ENCODE assay signal across 8 cellular contexts in the genomic region with DNA sequence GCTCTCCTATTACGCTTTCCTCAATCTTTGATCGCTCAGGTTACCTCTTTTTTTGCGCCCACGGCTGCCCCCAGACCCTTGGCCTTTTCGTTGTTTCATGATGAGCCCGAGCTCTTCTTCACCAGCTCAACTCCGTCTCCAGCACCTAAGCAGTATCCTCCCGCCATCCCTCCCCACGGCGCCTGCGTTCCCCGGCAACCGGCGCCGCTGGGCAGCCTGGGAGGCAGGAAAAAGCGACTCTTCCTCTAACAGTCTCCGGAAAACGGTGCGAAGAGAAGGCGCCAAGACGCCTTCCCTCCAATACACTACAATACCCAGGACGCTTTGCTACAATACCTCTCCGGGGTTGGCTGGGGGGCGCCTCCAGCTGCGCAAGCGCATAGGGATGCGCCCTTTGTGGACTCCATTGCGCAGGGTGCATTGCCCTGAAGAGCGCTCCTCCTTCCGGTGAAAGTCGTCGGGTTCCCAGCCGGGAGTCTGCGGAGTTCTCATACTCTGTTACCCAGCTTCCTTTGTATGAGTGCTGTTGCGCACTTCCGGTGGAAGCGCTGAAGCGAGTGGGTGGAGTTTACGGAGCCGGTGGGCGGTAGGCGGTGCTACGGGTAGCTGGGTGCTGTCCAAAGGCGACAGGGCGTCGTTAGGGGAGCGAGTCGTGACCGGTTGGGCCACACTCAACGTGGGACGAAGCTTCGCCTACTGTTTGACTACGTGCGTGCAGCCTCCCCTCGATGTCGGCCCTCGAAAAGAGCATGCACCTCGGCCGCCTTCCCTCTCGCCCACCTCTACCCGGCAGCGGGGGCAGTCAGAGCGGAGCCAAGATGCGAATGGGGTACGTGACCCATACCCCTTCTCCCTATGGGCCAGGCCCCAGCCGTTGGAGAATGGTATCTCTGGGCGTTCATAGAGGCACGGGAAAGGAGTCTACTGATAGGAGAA. TPM values are rescaled to one million over a fixed set of nuclear protein-coding genes. Genes with fewer than 3 reads are reported as not detected.
A peak's percentile ranks its signal among the peaks of the same experiment; 100 is the strongest.
DNase-seq lines count a peak whose midpoint lies in the region; ATAC-seq, FAIRE-seq and TF ChIP-seq lines count a peak whose summit lies in the region.

A gene with protein sequence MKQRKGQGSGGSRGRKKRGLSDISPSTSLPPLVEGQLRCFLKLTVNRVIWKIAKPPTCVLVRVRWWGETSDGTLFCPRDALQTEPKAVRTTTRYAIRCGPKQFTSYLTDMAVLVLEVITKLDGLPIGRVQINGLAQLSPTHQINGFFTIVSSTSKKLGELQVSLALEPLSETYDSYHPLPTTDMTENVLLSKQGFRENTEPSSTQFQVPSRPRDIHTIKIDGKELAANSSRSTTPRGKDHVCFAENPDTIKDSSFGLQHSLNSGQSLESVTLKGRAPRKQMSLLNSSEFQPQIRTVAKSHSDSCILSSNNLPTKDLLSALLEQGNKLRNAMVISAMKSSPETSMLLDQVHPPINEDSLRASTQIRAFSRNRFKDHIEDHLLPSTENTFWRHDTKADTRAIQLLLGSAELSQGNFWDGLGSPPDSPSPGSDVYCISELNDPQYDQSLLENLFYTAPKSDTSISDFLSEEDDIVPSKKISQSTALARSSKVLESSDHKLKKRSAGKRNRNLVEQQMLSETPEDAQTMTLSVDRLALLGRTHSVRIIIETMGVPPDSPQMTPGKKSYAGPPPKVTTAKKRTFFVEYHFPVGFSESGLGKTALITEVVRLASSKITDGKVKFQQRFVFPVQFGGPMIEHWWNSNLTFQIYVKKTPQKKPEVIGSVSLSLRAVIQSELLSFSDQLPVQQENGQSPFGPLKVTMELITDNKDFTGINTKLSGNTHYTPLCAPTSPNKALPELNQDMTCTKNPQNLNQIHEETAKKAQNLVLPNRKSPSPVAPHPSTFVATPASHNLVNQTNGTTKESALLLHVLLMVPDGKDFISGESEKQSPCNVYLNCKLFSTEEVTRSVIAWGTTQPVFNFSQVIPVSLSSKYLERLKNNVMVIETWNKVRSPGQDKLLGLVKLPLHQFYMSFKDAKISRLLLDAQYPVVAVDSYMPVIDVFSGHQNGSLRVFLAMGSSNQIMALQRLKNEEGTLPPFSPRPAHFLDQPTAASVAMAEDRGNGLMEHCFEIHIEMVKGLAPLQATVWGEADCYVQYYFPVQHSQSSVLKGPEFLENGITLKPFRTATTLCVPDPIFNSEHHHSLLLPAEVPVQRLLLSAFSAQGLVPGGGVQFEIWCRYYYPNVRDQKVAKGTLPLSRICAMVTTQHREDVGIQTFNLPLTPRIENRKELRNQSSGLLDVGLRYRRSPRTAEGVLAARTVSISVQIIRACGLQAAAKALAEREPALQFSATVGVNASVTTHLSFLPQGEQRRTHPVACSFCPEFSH (N-terminal part only) (minus strand): TSS at position 309 of the 936 bp plus-strand sequence. CDS start 210 bp downstream, at position 99.
A gene with protein sequence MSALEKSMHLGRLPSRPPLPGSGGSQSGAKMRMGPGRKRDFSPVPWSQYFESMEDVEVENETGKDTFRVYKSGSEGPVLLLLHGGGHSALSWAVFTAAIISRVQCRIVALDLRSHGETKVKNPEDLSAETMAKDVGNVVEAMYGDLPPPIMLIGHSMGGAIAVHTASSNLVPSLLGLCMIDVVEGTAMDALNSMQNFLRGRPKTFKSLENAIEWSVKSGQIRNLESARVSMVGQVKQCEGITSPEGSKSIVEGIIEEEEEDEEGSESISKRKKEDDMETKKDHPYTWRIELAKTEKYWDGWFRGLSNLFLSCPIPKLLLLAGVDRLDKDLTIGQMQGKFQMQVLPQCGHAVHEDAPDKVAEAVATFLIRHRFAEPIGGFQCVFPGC (plus strand): TSS at position 596 of the 936 bp plus-strand sequence. CDS start 133 bp downstream, at position 729.

- DNase-seq in GM12892 (ENCODE audit: insufficient read length) (peak; percentile 83), NCI-H1436 (lab: John Stamatoyannopoulos, UW) (peak; percentile 98), SW480 (ENCODE audit: low spot score) (peak; percentile 100), cardiac septum (ENCODE audit: low spot score) (peak; percentile 99), trophoblast cell (peak; percentile 100), transverse colon (peak; percentile 98)

- FAIRE-seq in GM12892 (lab: Jason Lieb, UNC), result peak; percentile 100

- H3K9me3 ChIP-seq in trophoblast cell (ENCODE audit: insufficient read depth, low read depth, low read length), result no peaks in the 10 kb centered on the region
- H3K9me3 ChIP-seq in transverse colon, result no peaks in the 10 kb centered on the region

- TF ChIP-seq POLR2A in GM12892 (IDR thresholded peaks at IDR 0.05; ENCODE audit: low read depth, low read length), result peak; percentile 93
- peak; percentile 79 for TF ChIP-seq POLR2A in transverse colon (IDR thresholded peaks at IDR 0.05)

- ATAC-seq in HG02840 (IDR thresholded peaks at IDR 0.05; ENCODE audit: low FRiP score, unreplicated experiment), result peak; percentile 98

- intact Hi-C loops in cardiac septum (cut with DNase I) (no loop called here), transverse colon (cut with DNase I; ENCODE audit: low total_unique reads) (no loop called here)

- peaks cover 3% of the 10 kb centered on the region for H3K79me1 ChIP-seq in trophoblast cell (ENCODE audit: low read length)

- peaks cover 0 to 5% of the 10 kb centered on the region in 2 experiments for H3K36me3 ChIP-seq in trophoblast cell (ENCODE audit: control insufficient read depth in 1 of 2, insufficient read depth in 2 of 2, low read length in 2 of 2)
- H3K36me3 ChIP-seq in transverse colon, result peaks cover 0 to 18% (median 0%) of the 10 kb centered on the region in 4 donors

- peak within 1 kb of the TSS; percentile 12 for H3K14ac ChIP-seq in trophoblast cell (ENCODE audit: low read length)

- H3K79me2 ChIP-seq in trophoblast cell (ENCODE audit: control insufficient read depth, insufficient read depth, low read length, poor library complexity), result peaks cover 6% of the 10 kb centered on the region

- in situ Hi-C loops in transverse colon (cut with MboI; ENCODE audit: low pct_ligation_motif_present in 1 of 4, low pct_unique_long_range_greater_than_20kb in 1 of 4, low sequenced_read_pairs in 3 of 4), result no loop called here

- no peak within 1 kb of the TSS for H3K23ac ChIP-seq in trophoblast cell (ENCODE audit: low read length)

- peak within 1 kb of the TSS; percentile 92 for H3K4ac ChIP-seq in trophoblast cell (ENCODE audit: low read depth, low read length)

- peak within 1 kb of the TSS; percentile 49 for H4K8ac ChIP-seq in trophoblast cell (ENCODE audit: low read depth, low read length)

- no peak within 1 kb of the TSS for H2BK120ac ChIP-seq in trophoblast cell (ENCODE audit: insufficient read depth, low read length, poor library complexity)

- peaks cover 4 to 10% of the 10 kb centered on the region in 2 experiments for H3K4me1 ChIP-seq in trophoblast cell (ENCODE audit: control insufficient read depth in 1 of 2, insufficient read depth in 2 of 2, low read length in 2 of 2)
- H3K4me1 ChIP-seq in transverse colon, result peaks cover 16 to 45% (median 28%) of the 10 kb centered on the region in 4 donors

- H2BK5ac ChIP-seq in trophoblast cell (ENCODE audit: low read depth, low read length, poor library complexity), result no peak within 1 kb of the TSS

- H3K27me3 ChIP-seq in trophoblast cell (ENCODE audit: insufficient read depth, low read length) (no peaks in the 10 kb centered on the region), transverse colon (no peaks in the 10 kb centered on the region)

- peak within 1 kb of the TSS; percentile 74 for H4K12ac ChIP-seq in trophoblast cell (ENCODE audit: low read depth, low read length)

- H3K9ac ChIP-seq in trophoblast cell (ENCODE audit: low read length), result peak within 1 kb of the TSS; percentile 87

- no peak within 1 kb of the TSS for H3K27ac ChIP-seq in adipose tissue (ENCODE audit: low read depth, low read length)
- H3K27ac ChIP-seq in trophoblast cell (ENCODE audit: low read depth, low read length), result peak within 1 kb of the TSS; percentile 57
- peak within 1 kb of the TSS; percentile 89 to 95 (median 92) for H3K27ac ChIP-seq in transverse colon

- no peak for TF ChIP-seq EP300 in transverse colon (IDR thresholded peaks at IDR 0.05; ENCODE audit: low read depth)

- H4K91ac ChIP-seq in trophoblast cell (ENCODE audit: low read depth, low read length), result peak within 1 kb of the TSS; percentile 11

- H3K18ac ChIP-seq in trophoblast cell (ENCODE audit: low read length), result peak within 1 kb of the TSS; percentile 72

- no peak within 1 kb of the TSS for H2AK5ac ChIP-seq in trophoblast cell (ENCODE audit: low read length)

- peak within 1 kb of the TSS; percentile 38 for H2AFZ ChIP-seq in trophoblast cell (ENCODE audit: insufficient read depth, low read length, poor library complexity)

- peak in 4 of 5 experiments; percentile 14 to 39 (median 24) for TF ChIP-seq CTCF in transverse colon (IDR thresholded peaks at IDR 0.05)

- H3K4me3 ChIP-seq in trophoblast cell (ENCODE audit: low read depth, low read length) (peak within 1 kb of the TSS; percentile 98), transverse colon (peak within 1 kb of the TSS; percentile 72 to 81 (median 76))

- peak within 1 kb of the TSS; percentile 82 for H3K4me2 ChIP-seq in trophoblast cell (ENCODE audit: low read length)

- peak within 1 kb of the TSS; percentile 20 for H2BK12ac ChIP-seq in trophoblast cell (ENCODE audit: low read length)

- WGBS in adipose tissue, 3 donors, result 0% methylated on average over 68 of the region's 68 CpGs
- no CpG with 5 or more reads among the region's 68 CpGs for WGBS in trophoblast cell (ENCODE audit: extremely low coverage, insufficient coverage, insufficient read length)
- whole genome bisulfite sequencing in transverse colon (ENCODE audit: low coverage in 1 of 2), 2 donors, result 0% methylated on average over 7 to 62 of the region's 68 CpGs

RNA-seq across cellular contexts. Expression of the first gene that starts in this region (rescaled TPM):
- polyA plus RNA-seq in GM12892 (2012; ENCODE audit: missing spikeins), result 7.9 TPM
- 10 to 100 TPM in 1 of 3 donors, 1 to 10 TPM in 2; 4.8 to 10.0 (median 7.2) TPM for polyA plus RNA-seq in adipose tissue
- total RNA-seq in cardiac septum (13.2 TPM), transverse colon (10 to 100 TPM; 22.2 to 52.5 (median 37.4) TPM)
- polyA plus RNA-seq in trophoblast cell (2013), result 9.1 and 10.9 TPM in 2 replicates

RNA-seq across cellular contexts. Expression of the second gene that starts in this region (rescaled TPM):
- polyA plus RNA-seq in GM12892 (2012; ENCODE audit: missing spikeins), result 41.7 TPM
- polyA plus RNA-seq in adipose tissue, result 10 to 100 TPM; 13.3 to 21.7 (median 18.8) TPM
- total RNA-seq in cardiac septum (36.8 TPM), transverse colon (10 to 100 TPM; 21.3 to 33.7 (median 22.4) TPM)
- 75.2 and 83.2 TPM in 2 replicates for polyA plus RNA-seq in trophoblast cell (2013)
